ENCODE assay signal across 8 cellular contexts in the genomic region with DNA sequence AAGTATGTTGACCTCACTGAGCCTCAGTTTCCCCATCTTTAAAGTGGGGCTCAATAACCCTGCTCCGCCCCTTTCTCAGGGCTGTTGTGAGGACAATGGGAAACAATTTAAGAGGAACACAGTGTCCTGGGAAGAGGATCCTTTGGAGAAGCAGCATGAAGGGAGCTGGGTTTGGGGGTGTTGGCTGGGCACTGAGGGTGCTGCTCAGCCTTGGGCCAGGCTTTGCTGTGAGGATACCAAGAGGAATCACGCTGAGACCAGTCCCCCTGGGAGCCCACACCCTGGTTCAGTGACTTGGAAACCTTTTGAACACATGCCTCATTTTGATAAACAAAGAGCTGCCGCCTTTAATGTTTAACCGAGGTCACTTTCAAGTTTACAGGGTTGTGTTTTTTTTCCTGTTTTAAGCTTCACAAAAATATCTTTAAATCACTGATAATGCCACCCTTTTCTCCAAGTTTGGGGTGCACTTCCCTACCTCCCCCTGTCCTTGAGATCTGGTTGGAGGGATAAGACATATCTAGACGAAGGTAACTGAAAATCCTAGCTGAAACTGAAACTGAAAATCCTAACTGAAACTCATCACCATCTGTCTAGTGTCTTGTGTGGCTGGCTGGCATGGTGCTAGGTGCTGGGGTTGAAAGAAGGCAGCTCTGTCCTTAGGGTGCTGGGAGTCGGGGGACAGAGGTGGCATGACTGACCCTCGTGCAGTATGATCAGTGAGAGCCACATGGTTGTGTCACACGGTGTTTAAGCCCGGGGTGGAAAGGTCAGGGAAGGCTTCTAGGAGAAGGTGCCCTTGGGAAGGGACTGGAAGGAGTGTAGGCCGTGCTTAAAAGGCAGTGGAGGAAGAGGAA. TPM values are rescaled to one million over a fixed set of nuclear protein-coding genes. Genes with fewer than 3 reads are reported as not detected.
DNase-seq lines count a peak whose midpoint lies in the region; ATAC-seq and TF ChIP-seq lines count a peak whose summit lies in the region.

No MANE protein-coding gene starts in this region.

- H3K27ac ChIP-seq in adipose tissue (ENCODE audit: low read depth, low read length) (peak overlapping the region; percentile 8), lung (ENCODE audit: low read depth in 1 of 2, low read length in 1 of 2) (peak overlapping the region; percentile 92 to 93), thyroid gland (peak overlapping the region; percentile 90 to 95 (median 94))

- peaks cover 3 to 9% of the 10 kb centered on the region in 2 donors for H3K4me1 ChIP-seq in lung (ENCODE audit: control insufficient read depth in 2 of 2, insufficient read depth in 2 of 2, low read length in 2 of 2)
- H3K4me1 ChIP-seq in thyroid gland: peaks cover 58 to 70% of the 10 kb centered on the region in 2 donors

- TF ChIP-seq CTCF in GM13977 (IDR thresholded peaks at IDR 0.05; ENCODE audit: extremely low read depth, insufficient read depth, missing control alignments) (no peak), lung (IDR thresholded peaks at IDR 0.05; ENCODE audit: control extremely low read depth, extremely low read depth) (no peak), thyroid gland (IDR thresholded peaks at IDR 0.05) (no peak)

- DNase-seq in GM13977 (ENCODE audit: low spot score) (peak; percentile 74), M059J (ENCODE audit: low read depth) (peak; percentile 25), lung (ENCODE audit: low spot score) (no peak), thyroid gland (peak; percentile 40 to 57), islet precursor cell (no peak), KBM-7 (no peak)

- TF ChIP-seq POLR2A in thyroid gland (IDR thresholded peaks at IDR 0.05): no peak

- H3K4me3 ChIP-seq in lung (no peak overlapping the region), thyroid gland (replicated peaks in 1 of 3) (no peak overlapping the region)

- in situ Hi-C loops in GM13977 (cut with MboI; ENCODE audit: low pct_unique_long_range_greater_than_20kb, low sequenced_read_pairs, unreplicated experiment): no loop called here
- in situ Hi-C loops in KBM-7 (cut with MboI; ENCODE audit: low pct_unique_long_range_greater_than_20kb, low sequenced_read_pairs): no loop called here

- WGBS in adipose tissue, 3 donors: 23 to 56% (median 48%) methylated on average over 10 of the region's 10 CpGs
- WGBS in lung, 2 donors: 44 to 58% methylated on average over 10 of the region's 10 CpGs
- 39 to 49% methylated on average over 10 of the region's 10 CpGs for WGBS in thyroid gland, 2 donors

- ATAC-seq in GM21737 (IDR thresholded peaks at IDR 0.05; ENCODE audit: unreplicated experiment) (peak; percentile 53), lung (ENCODE audit: insufficient read depth, low FRiP score) (no peak)

- H3K9me3 ChIP-seq in lung (ENCODE audit: control insufficient read depth in 2 of 2, insufficient read depth in 1 of 2, low read length in 1 of 2) (no peaks in the 10 kb centered on the region), thyroid gland (no peaks in the 10 kb centered on the region)

- H3K36me3 ChIP-seq in lung (ENCODE audit: control insufficient read depth in 2 of 2, insufficient read depth in 2 of 2, low read length in 2 of 2): peaks cover 0 to 17% of the 10 kb centered on the region in 2 donors
- no peaks in the 10 kb centered on the region for H3K36me3 ChIP-seq in thyroid gland

- H3K27me3 ChIP-seq in lung (ENCODE audit: control insufficient read depth, insufficient read depth) (no peaks in the 10 kb centered on the region), thyroid gland (no peaks in the 10 kb centered on the region)

- intact Hi-C loops in thyroid gland (cut with DNase I): loop anchor here (5.0 kb wide), 1 partner anchor 34 kb away; no protein-coding TSS in a partner anchor

RNA-seq across cellular contexts. Expression of a gene that starts 27.7 kb away (rescaled TPM):
- total RNA-seq in M059J (2014; rRNA removed; shearing (Covaris generic)): 2.5 and 5.3 TPM in 2 replicates
- polyA plus RNA-seq in adipose tissue (1 to 10 TPM; 1.1 to 2.8 (median 1.5) TPM), lung (1 to 10 TPM; 1.4 to 3.2 TPM)
- total RNA-seq in lung (1 to 10 TPM; 4.4 to 5.4 TPM), thyroid gland (1 to 10 TPM; 4.3 to 7.5 (median 6.3) TPM)

RNA-seq across cellular contexts. Expression of a gene that starts 38.2 kb away (rescaled TPM):
- 103 and 155 TPM in 2 replicates for total RNA-seq in M059J (2014; rRNA removed; shearing (Covaris generic))
- polyA plus RNA-seq in adipose tissue (10 to 100 TPM; 23.1 to 64.3 (median 59.3) TPM), lung (10 to 100 TPM; 38.4 to 73.8 TPM)
- total RNA-seq in lung (100 to 1,000 TPM in 1 of 2 donors, 10 to 100 TPM in 1; 50.3 to 135 TPM), thyroid gland (100 to 1,000 TPM in 3 of 4 donors, 10 to 100 TPM in 1; 71.9 to 144 (median 123) TPM)

RNA-seq across cellular contexts. Expression of a gene that starts 43.6 kb away (rescaled TPM):
- total RNA-seq in M059J (2014; rRNA removed; shearing (Covaris generic)): not detected in 2 replicates
- polyA plus RNA-seq in adipose tissue (10 to 100 TPM in 2 of 3 donors, 1 to 10 TPM in 1; 3.6 to 12.7 (median 12.1) TPM), lung (10 to 100 TPM; 14.4 to 23.0 TPM)
- total RNA-seq in lung (10 to 100 TPM; 20.9 to 25.0 TPM), thyroid gland (10 to 100 TPM in 3 of 4 donors, 1 to 10 TPM in 1; 7.5 to 34.5 (median 20.0) TPM)

Comparison
In these comparisons a context has a peak if more than half of its experiments do, and no peak if none do; other contexts are left out.
1. DNase-seq: peak in GM13977 (single experiment), M059J (single experiment) and thyroid gland (2 of 2); none in lung (single experiment), islet precursor cell (single experiment) and KBM-7 (single experiment).
2. H3K27ac ChIP-seq: peak in every context shown above with its lines; median percentile 94 in thyroid gland; 92 in lung; 8 in adipose tissue.